In the genomic region with DNA sequence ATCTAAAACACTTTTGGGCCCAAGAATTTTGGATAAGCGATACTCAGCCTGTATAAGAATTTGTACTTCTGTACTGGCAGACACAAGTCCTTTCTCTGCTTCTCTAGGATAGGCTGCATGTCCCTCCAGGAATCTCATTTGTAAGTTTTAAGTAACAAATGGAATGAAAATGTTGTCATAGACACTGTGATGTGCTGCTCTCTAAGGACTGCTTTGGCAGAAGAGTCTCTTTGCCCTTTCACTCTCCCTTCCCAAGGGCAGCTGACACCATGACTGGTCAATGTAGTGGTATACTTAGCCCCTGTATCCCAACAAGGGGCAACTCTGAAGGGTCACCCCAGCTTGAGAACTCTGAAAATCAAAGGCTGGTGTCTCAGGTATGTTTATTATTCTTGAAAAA, we compare ENCODE assay signal across 34 cellular contexts. TPM values are rescaled to one million over a fixed set of nuclear protein-coding genes. Genes with fewer than 3 reads are reported as not detected.
"Had no signal": no experiment of that assay in that cellular context is flagged by ENCODE, and none has a peak within 500 bp of the region (broad histone marks: within the 10 kb centered on the region; RNA-seq: fewer than 3 reads in every experiment).

No MANE protein-coding gene starts in this region.

- H3K27me3 Mint-ChIP-seq: activated CD4-positive, alpha-beta T cell treated with anti-CD3 and anti-CD28 coated beads for 36 hours; activated naive CD8-positive, alpha-beta T cell treated with anti-CD3 and anti-CD28 coated beads, Interleukin-2, amount 50 U/mL, for 24 hours; central memory CD8-positive, alpha-beta T cell; effector memory CD8-positive, alpha-beta T cell had no signal

- DNase-seq: activated CD4-positive, alpha-beta memory T cell treated with anti-CD3 and anti-CD28 coated beads for 36 hours; activated CD4-positive, alpha-beta T cell treated with anti-CD3 and anti-CD28 coated beads for 36 hours; activated CD4-positive, alpha-beta T cell treated with anti-CD3 and anti-CD28 coated beads, Interleukin-2, amount 10 ng/mL, durations not matched to agents 24 days and 14 days; activated CD4-positive, CD25-positive, alpha-beta regulatory T cell; activated CD4-positive, CD25-positive, alpha-beta regulatory T cell treated with anti-CD3 and anti-CD28 coated beads, Interleukin-2, amount 50 U/mL, for 72 hours; activated CD8-positive, alpha-beta memory T cell treated with anti-CD3 and anti-CD28 coated beads, Interleukin-2, amount 10 ng/mL, durations not matched to agents 7 days and 5 days; activated CD8-positive, alpha-beta memory T cell treated with anti-CD3 and anti-CD28 coated beads, Interleukin-2, amount 50 U/mL, for 4 hours; activated CD8-positive, alpha-beta T cell treated with anti-CD3 and anti-CD28 coated beads, Interleukin-2, amount 10 ng/mL, durations not matched to agents 7 days and 5 days; activated effector memory CD4-positive, alpha-beta T cell treated with anti-CD3 and anti-CD28 coated beads, Interleukin-2, amount 50 U/mL, for 16 hours; activated naive CD4-positive, alpha-beta T cell treated with anti-CD3 and anti-CD28 coated beads for 36 hours; activated naive CD8-positive, alpha-beta T cell treated with anti-CD3 and anti-CD28 coated beads for 36 hours; activated naive CD8-positive, alpha-beta T cell treated with anti-CD3 and anti-CD28 coated beads, Interleukin-2, amount 50 U/mL, for 24 hours; activated T-cell treated with anti-CD3 and anti-CD28 coated beads, Interleukin-2, amount 50 U/mL, for 1 hour; activated T-cell treated with anti-CD3 and anti-CD28 coated beads, Interleukin-2, amount 50 U/mL, for 48 hours; adrenal gland; amygdala; cortex of kidney; dermis blood vessel endothelial cell; effector CD4-positive, alpha-beta T cell; effector memory CD8-positive, alpha-beta T cell; erythroblast; esophagus squamous epithelium; foreskin keratinocyte; gastrocnemius medialis; glutamatergic neuron; T-helper 1 cell; T-helper 17 cell had no signal

- H3K36me3 Mint-ChIP-seq: activated CD4-positive, alpha-beta memory T cell treated with anti-CD3 and anti-CD28 coated beads for 36 hours; activated CD8-positive, alpha-beta memory T cell treated with anti-CD3 and anti-CD28 coated beads, Interleukin-2, amount 10 ng/mL, durations not matched to agents 7 days and 5 days; activated naive CD4-positive, alpha-beta T cell treated with anti-CD3 and anti-CD28 coated beads, Interleukin-2, amount 50 U/mL, for 24 hours; activated naive CD8-positive, alpha-beta T cell treated with anti-CD3 and anti-CD28 coated beads for 36 hours had no signal

- H3K4me1 Mint-ChIP-seq: activated CD4-positive, alpha-beta T cell treated with anti-CD3 and anti-CD28 coated beads for 36 hours; activated CD4-positive, alpha-beta T cell treated with anti-CD3 and anti-CD28 coated beads, Interleukin-2, amount 10 ng/mL, durations not matched to agents 24 days and 14 days; activated CD8-positive, alpha-beta memory T cell treated with anti-CD3 and anti-CD28 coated beads, Interleukin-2, amount 10 ng/mL, durations not matched to agents 7 days and 5 days; activated naive CD4-positive, alpha-beta T cell treated with anti-CD3 and anti-CD28 coated beads, Interleukin-2, amount 50 U/mL, for 24 hours; activated naive CD8-positive, alpha-beta T cell treated with anti-CD3 and anti-CD28 coated beads for 36 hours; activated naive CD8-positive, alpha-beta T cell treated with anti-CD3 and anti-CD28 coated beads, Interleukin-2, amount 50 U/mL, for 24 hours; central memory CD8-positive, alpha-beta T cell; T-helper 17 cell had no signal

- H3K9me3 Mint-ChIP-seq: activated CD4-positive, alpha-beta memory T cell treated with anti-CD3 and anti-CD28 coated beads for 36 hours; activated CD4-positive, alpha-beta T cell treated with anti-CD3 and anti-CD28 coated beads, Interleukin-2, amount 10 ng/mL, durations not matched to agents 24 days and 14 days; activated naive CD4-positive, alpha-beta T cell treated with anti-CD3 and anti-CD28 coated beads for 36 hours; activated naive CD4-positive, alpha-beta T cell treated with anti-CD3 and anti-CD28 coated beads, Interleukin-2, amount 50 U/mL, for 24 hours; activated naive CD8-positive, alpha-beta T cell treated with anti-CD3 and anti-CD28 coated beads for 36 hours; activated naive CD8-positive, alpha-beta T cell treated with anti-CD3 and anti-CD28 coated beads, Interleukin-2, amount 50 U/mL, for 24 hours; activated T-helper 1 cell treated with anti-CD3 and anti-CD28 coated beads, Interleukin-12 subunit alpha, Interleukin-12 subunit beta, Interleukin-2, Interleukin-4 antibody, amounts not matched to agents 30 ng/mL and 10 ng/mL and 1 ng/mL, durations not matched to agents 14 hours and 24 hours and 36 hours; activated T-helper 2 cell treated with anti-CD3 and anti-CD28 coated beads, Interferon-gamma antibody, Interleukin-2, Interleukin-4, amounts not matched to agents 10 μg/mL and 5 μg/mL and 100 μg/mL, durations not matched to agents 14 hours and 24 hours and 36 hours; central memory CD8-positive, alpha-beta T cell; effector memory CD8-positive, alpha-beta T cell had no signal

- ATAC-seq: activated CD4-positive, alpha-beta T cell treated with anti-CD3 and anti-CD28 coated beads for 36 hours; activated CD8-positive, alpha-beta memory T cell treated with anti-CD3 and anti-CD28 coated beads, Interleukin-2, amount 10 ng/mL, durations not matched to agents 7 days and 5 days; activated CD8-positive, alpha-beta T cell treated with anti-CD3 and anti-CD28 coated beads, Interleukin-2, amount 10 ng/mL, durations not matched to agents 7 days and 5 days; activated naive CD8-positive, alpha-beta T cell treated with anti-CD3 and anti-CD28 coated beads, Interleukin-2, amount 50 U/mL, for 24 hours; effector memory CD8-positive, alpha-beta T cell; foreskin keratinocyte; gastrocnemius medialis; T-helper 17 cell had no signal

- H3K36me3 ChIP-seq: adrenal gland, gastrocnemius medialis had no signal

- H3K27me3 ChIP-seq: adrenal gland, ascending aorta, brain microvascular endothelial cell, esophagus squamous epithelium, foreskin keratinocyte, gastrocnemius medialis had no signal

- H3K4me1 ChIP-seq: adrenal gland, foreskin keratinocyte had no signal

- H3K27ac Mint-ChIP-seq: activated CD4-positive, alpha-beta memory T cell treated with anti-CD3 and anti-CD28 coated beads for 36 hours; activated CD4-positive, alpha-beta T cell treated with anti-CD3 and anti-CD28 coated beads for 36 hours; activated CD4-positive, alpha-beta T cell treated with anti-CD3 and anti-CD28 coated beads, Interleukin-2, amount 10 ng/mL, durations not matched to agents 24 days and 14 days; activated CD8-positive, alpha-beta memory T cell treated with anti-CD3 and anti-CD28 coated beads, Interleukin-2, amount 10 ng/mL, durations not matched to agents 7 days and 5 days; activated CD8-positive, alpha-beta T cell treated with anti-CD3 and anti-CD28 coated beads, Interleukin-2, amount 10 ng/mL, durations not matched to agents 7 days and 5 days; activated naive CD4-positive, alpha-beta T cell treated with anti-CD3 and anti-CD28 coated beads for 36 hours; activated naive CD4-positive, alpha-beta T cell treated with anti-CD3 and anti-CD28 coated beads, Interleukin-2, amount 50 U/mL, for 24 hours; activated naive CD8-positive, alpha-beta T cell treated with anti-CD3 and anti-CD28 coated beads for 36 hours; activated naive CD8-positive, alpha-beta T cell treated with anti-CD3 and anti-CD28 coated beads, Interleukin-2, amount 50 U/mL, for 24 hours; activated T-helper 1 cell treated with anti-CD3 and anti-CD28 coated beads, Interleukin-12 subunit alpha, Interleukin-12 subunit beta, Interleukin-2, Interleukin-4 antibody, amounts not matched to agents 30 ng/mL and 10 ng/mL and 1 ng/mL, durations not matched to agents 14 hours and 24 hours and 36 hours; activated T-helper 2 cell treated with anti-CD3 and anti-CD28 coated beads, Interferon-gamma antibody, Interleukin-2, Interleukin-4, amounts not matched to agents 10 μg/mL and 5 μg/mL and 100 μg/mL, durations not matched to agents 14 hours and 24 hours and 36 hours; effector memory CD8-positive, alpha-beta T cell; T-helper 17 cell had no signal

- H3K4me3 ChIP-seq: adrenal gland, ascending aorta, esophagus squamous epithelium, gastrocnemius medialis had no signal

- H3K4me3 Mint-ChIP-seq: activated CD4-positive, alpha-beta memory T cell treated with anti-CD3 and anti-CD28 coated beads for 36 hours; activated CD4-positive, alpha-beta T cell treated with anti-CD3 and anti-CD28 coated beads for 36 hours; activated CD4-positive, alpha-beta T cell treated with anti-CD3 and anti-CD28 coated beads, Interleukin-2, amount 10 ng/mL, durations not matched to agents 24 days and 14 days; activated CD8-positive, alpha-beta memory T cell treated with anti-CD3 and anti-CD28 coated beads, Interleukin-2, amount 10 ng/mL, durations not matched to agents 7 days and 5 days; activated CD8-positive, alpha-beta T cell treated with anti-CD3 and anti-CD28 coated beads, Interleukin-2, amount 10 ng/mL, durations not matched to agents 7 days and 5 days; activated naive CD4-positive, alpha-beta T cell treated with anti-CD3 and anti-CD28 coated beads for 36 hours; activated naive CD4-positive, alpha-beta T cell treated with anti-CD3 and anti-CD28 coated beads, Interleukin-2, amount 50 U/mL, for 24 hours; activated naive CD8-positive, alpha-beta T cell treated with anti-CD3 and anti-CD28 coated beads for 36 hours; activated naive CD8-positive, alpha-beta T cell treated with anti-CD3 and anti-CD28 coated beads, Interleukin-2, amount 50 U/mL, for 24 hours; activated T-helper 1 cell treated with anti-CD3 and anti-CD28 coated beads, Interleukin-12 subunit alpha, Interleukin-12 subunit beta, Interleukin-2, Interleukin-4 antibody, amounts not matched to agents 30 ng/mL and 10 ng/mL and 1 ng/mL, durations not matched to agents 14 hours and 24 hours and 36 hours; central memory CD8-positive, alpha-beta T cell; effector memory CD8-positive, alpha-beta T cell; T-helper 17 cell had no signal

- H3K27ac ChIP-seq: adrenal gland, esophagus squamous epithelium, foreskin keratinocyte had no signal

- H3K9me3 ChIP-seq: adrenal gland, ascending aorta, esophagus squamous epithelium, gastrocnemius medialis had no signal

RNA-seq across cellular contexts. Expression of gene PLA2R1, which starts 27.3 kb away (rescaled TPM):
- total RNA-seq: activated CD4-positive, alpha-beta memory T cell treated with anti-CD3 and anti-CD28 coated beads for 36 hours; activated CD4-positive, alpha-beta T cell treated with anti-CD3 and anti-CD28 coated beads, Interleukin-2, amount 10 ng/mL, durations not matched to agents 24 days and 14 days; activated CD8-positive, alpha-beta memory T cell treated with anti-CD3 and anti-CD28 coated beads for 36 hours; activated CD8-positive, alpha-beta memory T cell treated with anti-CD3 and anti-CD28 coated beads, Interleukin-2, amount 10 ng/mL, durations not matched to agents 7 days and 5 days; activated CD8-positive, alpha-beta T cell treated with anti-CD3 and anti-CD28 coated beads, Interleukin-2, amount 10 ng/mL, durations not matched to agents 7 days and 5 days; activated naive CD4-positive, alpha-beta T cell treated with anti-CD3 and anti-CD28 coated beads for 36 hours; activated naive CD8-positive, alpha-beta T cell treated with anti-CD3 and anti-CD28 coated beads for 36 hours; activated T-helper 1 cell treated with anti-CD3 and anti-CD28 coated beads, Interleukin-12 subunit alpha, Interleukin-12 subunit beta, Interleukin-2, Interleukin-4 antibody, amounts not matched to agents 30 ng/mL and 10 ng/mL and 1 ng/mL, durations not matched to agents 14 hours and 24 hours and 36 hours; activated T-helper 2 cell treated with anti-CD3 and anti-CD28 coated beads, Interferon-gamma antibody, Interleukin-2, Interleukin-4, amounts not matched to agents 10 μg/mL and 5 μg/mL and 100 μg/mL, durations not matched to agents 14 hours and 24 hours and 36 hours; T-helper 17 cell had no signal
